1 cellular context compared by ENCODE assay signal in the genomic region with DNA sequence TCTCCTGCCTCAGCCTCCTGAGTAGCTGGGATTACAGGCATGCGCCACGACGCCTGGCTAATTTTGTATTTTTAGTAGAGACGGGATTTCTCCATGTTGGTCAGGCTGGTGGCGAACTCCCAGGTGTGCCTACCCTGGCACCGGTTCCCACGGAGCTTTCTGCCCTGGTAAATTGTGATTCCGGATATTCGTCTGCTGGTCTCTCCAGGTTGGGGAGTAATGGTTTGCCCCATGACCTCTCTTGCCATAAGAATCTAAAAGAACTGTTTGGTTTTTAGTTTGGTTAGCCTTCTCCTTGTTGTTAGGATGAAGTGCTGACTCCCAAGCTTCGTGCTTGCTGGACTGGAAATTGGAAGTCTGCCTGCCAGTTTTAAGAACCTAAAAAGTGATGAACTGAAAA.
TF ChIP-seq lines count a peak whose summit lies in the region.

No MANE protein-coding gene starts in this region.

TF ChIP-seq in SK-N-SH treated with all-trans-retinoic acid at 6 μM for 48 hours, 23 proteins besides CTCF, POLR2A, EP300 and RAD21 (continued from another document):
- no peak for TF ChIP-seq PATZ1 (CRISPR knock-in tag; IDR thresholded peaks at IDR 0.05; ENCODE audit: borderline replicate concordance)
- TF ChIP-seq ZNF70 (CRISPR knock-in tag; IDR thresholded peaks at IDR 0.05), result no peak
- no peak for TF ChIP-seq ZFP3 (CRISPR knock-in tag; IDR thresholded peaks at IDR 0.05)
- no peak for TF ChIP-seq ESRRG (CRISPR knock-in tag; IDR thresholded peaks at IDR 0.05)
- no peak for TF ChIP-seq ZC3H10 (CRISPR knock-in tag; IDR thresholded peaks at IDR 0.05)
- TF ChIP-seq ISL1 (CRISPR knock-in tag; IDR thresholded peaks at IDR 0.05), result no peak
- no peak for TF ChIP-seq ZNF565 (CRISPR knock-in tag; conservative IDR thresholded peaks at IDR 0.05; ENCODE audit: low read depth)
